In genomic region chr17:1203967-1204291, GRCh38 we compare ENCODE assay signal across 8 cellular contexts. TPM values are rescaled to one million over a fixed set of nuclear protein-coding genes. Genes with fewer than 3 reads are reported as not detected.
DNase-seq lines count a peak whose midpoint lies in the region; ATAC-seq, FAIRE-seq and TF ChIP-seq lines count a peak whose summit lies in the region.

No MANE protein-coding gene starts in this region.

- no peak for DNase-seq in H7
- no peak for DNase-seq in astrocyte (ENCODE audit: low read depth)
- no peak for DNase-seq in NCI-H2227 treated with DMSO at 0.1 percent for 48 hours (lab: John Stamatoyannopoulos, UW)

- H3K27me3 Mint-ChIP-seq in astrocyte (ENCODE audit: low read depth, unreplicated experiment): peaks cover 23% of the 10 kb centered on the region

- H3K4me3 ChIP-seq in H7 (ENCODE audit: insufficient read depth, low read depth, low read length): peak overlapping the region; percentile 68
- H3K4me3 ChIP-seq in astrocyte (ENCODE audit: insufficient read depth, low read depth, low read length): peak overlapping the region; percentile 60
- peak overlapping the region; percentile 48 for H3K4me3 ChIP-seq in iPS-11a (ENCODE audit: low read depth, low read length)
- peak overlapping the region in 2 of 3 donors; percentile 62 to 70 for H3K4me3 ChIP-seq in skeletal muscle tissue (ENCODE audit: low read length in 3 of 3)

- no peak for TF ChIP-seq CTCF in astrocyte (IDR thresholded peaks at IDR 0.05; ENCODE audit: insufficient read depth, low read depth, low read length)

- H3K27ac ChIP-seq in astrocyte (ENCODE audit: low read depth, low read length): peak overlapping the region; percentile 30
- H3K27ac ChIP-seq in skeletal muscle tissue (ENCODE audit: low read depth, low read length): peak overlapping the region; percentile 19

- H3K36me3 ChIP-seq in H7 (replicated peaks; ENCODE audit: control insufficient read depth, insufficient read depth, low read length): no peaks in the 10 kb centered on the region
- no peaks in the 10 kb centered on the region for H3K36me3 ChIP-seq in astrocyte (ENCODE audit: insufficient read depth, low read length)
- no peaks in the 10 kb centered on the region for H3K36me3 ChIP-seq in skeletal muscle tissue (ENCODE audit: control insufficient read depth in 3 of 3, insufficient read depth in 3 of 3, low read length in 3 of 3)

- peaks cover 5% of the 10 kb centered on the region for H3K4me1 ChIP-seq in astrocyte (ENCODE audit: insufficient read depth, low read length)
- H3K4me1 ChIP-seq in skeletal muscle tissue (ENCODE audit: control insufficient read depth in 3 of 3, insufficient read depth in 3 of 3, low read length in 3 of 3): peaks cover 0 to 4% (median 2%) of the 10 kb centered on the region in 3 donors

- H3K27me3 ChIP-seq in H7 (ENCODE audit: control insufficient read depth, insufficient read depth, low read length) (no peaks in the 10 kb centered on the region; the same call in 1 of the 2 replicates), astrocyte (ENCODE audit: insufficient read depth, low read length) (peaks cover 3% of the 10 kb centered on the region), skeletal muscle tissue (ENCODE audit: control insufficient read depth in 3 of 3, insufficient read depth in 3 of 3, low read length in 3 of 3) (peaks cover 2 to 7% (median 4%) of the 10 kb centered on the region in 3 donors)

- H3K4me2 ChIP-seq in astrocyte (ENCODE audit: low read length): peak overlapping the region; percentile 94

- no peaks in the 10 kb centered on the region for H3K79me2 ChIP-seq in astrocyte (ENCODE audit: insufficient read depth, low read length)

- H3K36me3 Mint-ChIP-seq in astrocyte (ENCODE audit: low read depth, unreplicated experiment): no peaks in the 10 kb centered on the region

- no peaks in the 10 kb centered on the region for H3K9me3 Mint-ChIP-seq in astrocyte (ENCODE audit: unreplicated experiment)

- H2AFZ ChIP-seq in astrocyte (ENCODE audit: low read depth, low read length): peak overlapping the region; percentile 90

- no peaks in the 10 kb centered on the region for H3K9me3 ChIP-seq in astrocyte (ENCODE audit: insufficient read depth, low read depth, low read length)
- no peaks in the 10 kb centered on the region for H3K9me3 ChIP-seq in skeletal muscle tissue (ENCODE audit: control insufficient read depth in 3 of 3, low read length in 3 of 3)

- ATAC-seq in HG02763 (IDR thresholded peaks at IDR 0.05; ENCODE audit: unreplicated experiment) (no peak), GM21528 (IDR thresholded peaks at IDR 0.05; ENCODE audit: low FRiP score, unreplicated experiment) (no peak), GM21723 (IDR thresholded peaks at IDR 0.05; ENCODE audit: unreplicated experiment) (no peak)

- no peaks in the 10 kb centered on the region for H4K20me1 ChIP-seq in astrocyte (ENCODE audit: insufficient read depth, low read length)

- H3K4me1 Mint-ChIP-seq in astrocyte (ENCODE audit: low read depth, unreplicated experiment): no peaks in the 10 kb centered on the region

- H3K4me3 Mint-ChIP-seq in astrocyte (ENCODE audit: unreplicated experiment): peak overlapping the region; percentile 70

- H3K9ac ChIP-seq in astrocyte (ENCODE audit: low read length): peak overlapping the region; percentile 77
- peak overlapping the region; percentile 33 to 60 (median 45) for H3K9ac ChIP-seq in skeletal muscle tissue (ENCODE audit: low read depth in 1 of 3, low read length in 3 of 3)

- FAIRE-seq in astrocyte (lab: Jason Lieb, UNC): no peak

- peak overlapping the region; percentile 81 for H3K27ac Mint-ChIP-seq in astrocyte (ENCODE audit: unreplicated experiment)

RNA-seq across cellular contexts. Expression of gene ABR, which starts 24.1 kb away (rescaled TPM):
- 24.6 and 31.6 TPM in 2 replicates for total RNA-seq in H7 (2014; rRNA removed; shearing (Covaris generic))
- total RNA-seq in astrocyte: 70.9 and 85.0 TPM in 2 replicates
- 24.5 TPM for total RNA-seq in skeletal muscle tissue
